Comparison of ENCODE assay signal across 8 cellular contexts in genomic region chr6:24666097-24666615, GRCh38. TPM values are rescaled to one million over a fixed set of nuclear protein-coding genes. Genes with fewer than 3 reads are reported as not detected.
A peak's percentile ranks its signal among the peaks of the same experiment; 100 is the strongest.
DNase-seq lines count a peak whose midpoint lies in the region; ATAC-seq and TF ChIP-seq lines count a peak whose summit lies in the region.

No MANE protein-coding gene starts in this region.

- peaks cover 20% of the 10 kb centered on the region for H3K4me1 ChIP-seq in GM23248 (ENCODE audit: insufficient read depth)
- peaks cover 7 to 50% (median 20%) of the 10 kb centered on the region in 3 donors for H3K4me1 ChIP-seq in gastroesophageal sphincter
- H3K4me1 ChIP-seq in neutrophil (ENCODE audit: control insufficient read depth in 1 of 2, insufficient read depth in 1 of 2, low read depth in 1 of 2, low read length in 1 of 2): peaks cover 33 to 38% of the 10 kb centered on the region in 2 experiments

- intact Hi-C loops in activated T-helper 2 cell treated with anti-CD3 and anti-CD28 coated beads, Interferon-gamma antibody, Interleukin-2, Interleukin-4, amounts not matched to agents 10 μg/mL and 5 μg/mL and 100 μg/mL, durations not matched to agents 14 hours and 24 hours and 36 hours (cut with micrococcal nuclease): loop anchor here (1.0 to 10.0 kb wide), 6 partner anchors 19 to 171 kb away; partner anchors contain the start of genes ALDH5A1, GMNN and KIAA0319

- H3K4me3 ChIP-seq in GM23248 (peak overlapping the region; percentile 95), gastroesophageal sphincter (peak overlapping the region; percentile 91 to 95), neutrophil (ENCODE audit: low read depth in 1 of 2, low read length in 1 of 2) (peak overlapping the region; percentile 79 to 98)

- H3K27ac ChIP-seq in GM23248 (peak overlapping the region; percentile 95), gastroesophageal sphincter (peak overlapping the region; percentile 86 to 94 (median 91)), neutrophil (peak overlapping the region; percentile 95)

- ATAC-seq in gastroesophageal sphincter: peak; percentile 24

- H3F3A ChIP-seq in GM23248 (ENCODE audit: insufficient read depth): 0 out of 2 replicates have a peak, but pooled peaks cover 7% of the 10 kb centered on the region

- H2AFZ ChIP-seq in GM23248: peak overlapping the region; percentile 98

- H3K4me3 Mint-ChIP-seq in activated T-helper 2 cell treated with anti-CD3 and anti-CD28 coated beads, Interferon-gamma antibody, Interleukin-2, Interleukin-4, amounts not matched to agents 10 μg/mL and 5 μg/mL and 100 μg/mL, durations not matched to agents 14 hours and 24 hours and 36 hours (ENCODE audit: low read depth): peak overlapping the region; percentile 97

- H3K27ac Mint-ChIP-seq in activated T-helper 2 cell treated with anti-CD3 and anti-CD28 coated beads, Interferon-gamma antibody, Interleukin-2, Interleukin-4, amounts not matched to agents 10 μg/mL and 5 μg/mL and 100 μg/mL, durations not matched to agents 14 hours and 24 hours and 36 hours: peak overlapping the region; percentile 100

- H3K36me3 ChIP-seq in GM23248 (ENCODE audit: low read depth) (no peaks in the 10 kb centered on the region; the same call in 1 of the 2 replicates), gastroesophageal sphincter (peaks cover 0 to 37% of the 10 kb centered on the region in 2 donors), neutrophil (peaks cover 35% of the 10 kb centered on the region)

- H3K9me3 ChIP-seq in GM23248 (ENCODE audit: low read depth): no peaks in the 10 kb centered on the region
- no peaks in the 10 kb centered on the region for H3K9me3 ChIP-seq in gastroesophageal sphincter
- H3K9me3 ChIP-seq in neutrophil: no peaks in the 10 kb centered on the region

- in situ Hi-C loops in GM23248 (cut with MboI): no loop called here

- H3K4me1 Mint-ChIP-seq in activated T-helper 2 cell treated with anti-CD3 and anti-CD28 coated beads, Interferon-gamma antibody, Interleukin-2, Interleukin-4, amounts not matched to agents 10 μg/mL and 5 μg/mL and 100 μg/mL, durations not matched to agents 14 hours and 24 hours and 36 hours (ENCODE audit: low read depth): peaks cover 36% of the 10 kb centered on the region

- TF ChIP-seq CTCF in GM10266 (IDR thresholded peaks at IDR 0.05; ENCODE audit: control insufficient read depth, insufficient read depth, low read depth, missing control alignments) (no peak), gastroesophageal sphincter (IDR thresholded peaks at IDR 0.05) (no peak), neutrophil (IDR thresholded peaks at IDR 0.05) (no peak)

- no peaks in the 10 kb centered on the region for H4K20me1 ChIP-seq in GM23248 (ENCODE audit: insufficient read depth)

- H3K9ac ChIP-seq in GM23248: peak overlapping the region; percentile 95

- H3K79me2 ChIP-seq in GM23248 (ENCODE audit: insufficient read depth): peaks cover 65% of the 10 kb centered on the region

- H3K36me3 Mint-ChIP-seq in activated T-helper 2 cell treated with anti-CD3 and anti-CD28 coated beads, Interferon-gamma antibody, Interleukin-2, Interleukin-4, amounts not matched to agents 10 μg/mL and 5 μg/mL and 100 μg/mL, durations not matched to agents 14 hours and 24 hours and 36 hours (ENCODE audit: low read depth): peaks cover 63% of the 10 kb centered on the region

- WGBS in GM23248 (ENCODE audit: low coverage in 1 of 2, low lambda C conversion rate in 2 of 2, missing lambda C conversion rate in 2 of 2), 2 experiments: 1 to 4% methylated on average over 26 of the region's 26 CpGs
- 0% methylated on average over 5 to 7 of the region's 26 CpGs for WGBS in gastroesophageal sphincter (ENCODE audit: low coverage in 1 of 2), 2 donors

- TF ChIP-seq EP300 in gastroesophageal sphincter (IDR thresholded peaks at IDR 0.05): no peak

- H3K27me3 ChIP-seq in GM23248 (replicated peaks; ENCODE audit: insufficient read depth) (no peaks in the 10 kb centered on the region), gastroesophageal sphincter (no peaks in the 10 kb centered on the region), neutrophil (no peaks in the 10 kb centered on the region)

- H3K9me2 ChIP-seq in GM23248 (ENCODE audit: insufficient read depth): no peaks in the 10 kb centered on the region

- H3K4me2 ChIP-seq in GM23248 (ENCODE audit: unreplicated experiment): peak overlapping the region; percentile 95

- no peak for TF ChIP-seq POLR2A in gastroesophageal sphincter (IDR thresholded peaks at IDR 0.05)

- peak; percentile 24 for DNase-seq in GM10266 (ENCODE audit: extremely low spot score)
- DNase-seq in GM23248: peak; percentile 71
- peak; percentile 59 for DNase-seq in M059J (ENCODE audit: low read depth)
- no peak for DNase-seq in activated T-helper 2 cell treated with anti-CD3 and anti-CD28 coated beads, Interferon-gamma antibody, Interleukin-2, Interleukin-4, amounts not matched to agents 10 μg/mL and 5 μg/mL and 100 μg/mL, durations not matched to agents 14 hours and 24 hours and 36 hours (ENCODE audit: low spot score)
- DNase-seq in LoVo (ENCODE audit: low spot score): no peak
- DNase-seq in NK-92 treated with Interleukin-12 subunit alpha and Interleukin-12 subunit beta, amount 100 ng/mL, for 24 hours (lab: John Stamatoyannopoulos, UW): no peak

- peaks cover 22% of the 10 kb centered on the region for H3K9me3 Mint-ChIP-seq in activated T-helper 2 cell treated with anti-CD3 and anti-CD28 coated beads, Interferon-gamma antibody, Interleukin-2, Interleukin-4, amounts not matched to agents 10 μg/mL and 5 μg/mL and 100 μg/mL, durations not matched to agents 14 hours and 24 hours and 36 hours

- no peaks in the 10 kb centered on the region for H3K27me3 Mint-ChIP-seq in activated T-helper 2 cell treated with anti-CD3 and anti-CD28 coated beads, Interferon-gamma antibody, Interleukin-2, Interleukin-4, amounts not matched to agents 10 μg/mL and 5 μg/mL and 100 μg/mL, durations not matched to agents 14 hours and 24 hours and 36 hours (ENCODE audit: low read depth)

RNA-seq across cellular contexts. Expression of gene TDP2, which starts 0.5 kb away (rescaled TPM):
- 18.6 and 24.9 TPM in 2 replicates for total RNA-seq in GM23248 (2014; rRNA removed; shearing (Covaris generic))
- 32.4 and 34.5 TPM in 2 replicates for polyA plus RNA-seq in GM23248 (2016; fragmentation: Nextera tagmentation; extraction: Ambion mirVana)
- 29.0 and 51.6 TPM in 2 replicates for total RNA-seq in M059J (2014; rRNA removed; shearing (Covaris generic))
- 45.6 and 47.0 TPM in 2 replicates for total RNA-seq in activated T-helper 2 cell treated with anti-CD3 and anti-CD28 coated beads, Interferon-gamma antibody, Interleukin-2, Interleukin-4, amounts not matched to agents 10 μg/mL and 5 μg/mL and 100 μg/mL, durations not matched to agents 14 hours and 24 hours and 36 hours
- 10 to 100 TPM; 29.2 to 53.1 (median 42.2) TPM for total RNA-seq in gastroesophageal sphincter

RNA-seq across cellular contexts. Expression of gene ACOT13, which starts 0.7 kb away (rescaled TPM):
- 1.8 and 3.4 TPM in 2 replicates for total RNA-seq in GM23248 (2014; rRNA removed; shearing (Covaris generic))
- polyA plus RNA-seq in GM23248 (2016; fragmentation: Nextera tagmentation; extraction: Ambion mirVana): 26.2 and 27.7 TPM in 2 replicates
- total RNA-seq in M059J (2014; rRNA removed; shearing (Covaris generic)): 12.0 and 23.1 TPM in 2 replicates
- 30.2 and 36.6 TPM in 2 replicates for total RNA-seq in activated T-helper 2 cell treated with anti-CD3 and anti-CD28 coated beads, Interferon-gamma antibody, Interleukin-2, Interleukin-4, amounts not matched to agents 10 μg/mL and 5 μg/mL and 100 μg/mL, durations not matched to agents 14 hours and 24 hours and 36 hours
- 1 to 10 TPM; 3.4 to 8.9 (median 6.8) TPM for total RNA-seq in gastroesophageal sphincter

RNA-seq across cellular contexts. Expression of gene KIAA0319, which starts 20.2 kb away (rescaled TPM):
- not detected in 2 replicates for total RNA-seq in GM23248 (2014; rRNA removed; shearing (Covaris generic))
- polyA plus RNA-seq in GM23248 (2016; fragmentation: Nextera tagmentation; extraction: Ambion mirVana): 0.04 TPM in 1 of 2 replicates, not detected in the other
- total RNA-seq in M059J (2014; rRNA removed; shearing (Covaris generic)): 0.02 and 0.07 TPM in 2 replicates
- not detected in 2 replicates for total RNA-seq in activated T-helper 2 cell treated with anti-CD3 and anti-CD28 coated beads, Interferon-gamma antibody, Interleukin-2, Interleukin-4, amounts not matched to agents 10 μg/mL and 5 μg/mL and 100 μg/mL, durations not matched to agents 14 hours and 24 hours and 36 hours
- under 1 TPM in 1 of 4 donors, not detected in 3; 0.27 TPM for total RNA-seq in gastroesophageal sphincter

RNA-seq across cellular contexts. Expression of gene C6orf62, which starts 52.8 kb away (rescaled TPM):
- 107 and 118 TPM in 2 replicates for total RNA-seq in GM23248 (2014; rRNA removed; shearing (Covaris generic))
- 307 and 315 TPM in 2 replicates for polyA plus RNA-seq in GM23248 (2016; fragmentation: Nextera tagmentation; extraction: Ambion mirVana)
- total RNA-seq in M059J (2014; rRNA removed; shearing (Covaris generic)): 181 and 379 TPM in 2 replicates
- total RNA-seq in activated T-helper 2 cell treated with anti-CD3 and anti-CD28 coated beads, Interferon-gamma antibody, Interleukin-2, Interleukin-4, amounts not matched to agents 10 μg/mL and 5 μg/mL and 100 μg/mL, durations not matched to agents 14 hours and 24 hours and 36 hours: 117 and 122 TPM in 2 replicates
- total RNA-seq in gastroesophageal sphincter: 10 to 100 TPM; 32.8 to 65.8 (median 45.2) TPM

Comparison
In these comparisons a context has a peak if more than half of its experiments do, and no peak if none do; other contexts are left out.
1. DNase-seq: peak in GM10266 (single experiment), GM23248 (single experiment) and M059J (single experiment); none in activated T-helper 2 cell treated with anti-CD3 and anti-CD28 coated beads, Interferon-gamma antibody, Interleukin-2, Interleukin-4, amounts not matched to agents 10 μg/mL and 5 μg/mL and 100 μg/mL, durations not matched to agents 14 hours and 24 hours and 36 hours (single experiment), LoVo (single experiment) and NK-92 treated with Interleukin-12 subunit alpha and Interleukin-12 subunit beta, amount 100 ng/mL, for 24 hours (single experiment).
2. Peak in every context shown above with its lines, with median percentiles within 50 percentile points of each other: H3K27ac ChIP-seq and H3K4me3 ChIP-seq.